ENCODE assay signal across 17 cellular contexts in genomic region chr21:31360717-31361116, GRCh38. TPM values are rescaled to one million over a fixed set of nuclear protein-coding genes. Genes with fewer than 3 reads are reported as not detected.
DNase-seq lines count a peak whose midpoint lies in the region; ATAC-seq and TF ChIP-seq lines count a peak whose summit lies in the region.
"Had no signal": no experiment of that assay in that cellular context is flagged by ENCODE, and none has a peak within 500 bp of the region (broad histone marks: within the 10 kb centered on the region; RNA-seq: fewer than 3 reads in every experiment).

No MANE protein-coding gene starts in this region.

- in situ Hi-C loops in gastrocnemius medialis (cut with MboI; ENCODE audit: low sequenced_read_pairs in 4 of 4): no loop called here

- DNase-seq in activated naive CD4-positive, alpha-beta T cell treated with anti-CD3 and anti-CD28 coated beads, Interleukin-2, amount 50 U/mL, for 72 hours (ENCODE audit: low spot score in 2 of 2): no peak
- DNase-seq in activated naive CD4-positive, alpha-beta T cell treated with anti-CD3 and anti-CD28 coated beads, Interleukin-2, amount 10 ng/mL, durations not matched to agents 7 days and 5 days: no peak
- DNase-seq in epithelial cell of esophagus (ENCODE audit: low read depth) (peak; percentile 57), foreskin keratinocyte (no peak), gastrocnemius medialis (no peak), NCI-H2081 (lab: John Stamatoyannopoulos, UW) (no peak)
- DNase-seq: C1 segment of cervical spinal cord; Calu3; CD4-positive, alpha-beta memory T cell; COR-L47; DMS53; DMS79 treated with DMSO at 0.1 percent for 48 hours; GF-D8; GOT3; H7; HCEC 1CT had no signal

- peaks cover 4% of the 10 kb centered on the region for H3K27me3 Mint-ChIP-seq in activated naive CD4-positive, alpha-beta T cell treated with anti-CD3 and anti-CD28 coated beads, Interleukin-2, amount 10 ng/mL, durations not matched to agents 7 days and 5 days
- no peaks in the 10 kb centered on the region for H3K27me3 Mint-ChIP-seq in activated T-helper 17 cell treated with anti-CD3 and anti-CD28 coated beads, Interleukin-2, amount 50 U/mL, for 72 hours
- H3K27me3 Mint-ChIP-seq: CD4-positive, alpha-beta memory T cell had no signal

- ATAC-seq in activated naive CD4-positive, alpha-beta T cell treated with anti-CD3 and anti-CD28 coated beads, Interleukin-2, amount 50 U/mL, for 72 hours: peak; percentile 36 to 73
- peak; percentile 77 for ATAC-seq in activated T-helper 17 cell treated with anti-CD3 and anti-CD28 coated beads, Interleukin-2, amount 50 U/mL, for 72 hours (replicated peaks)
- peak; percentile 24 for ATAC-seq in foreskin keratinocyte
- ATAC-seq in gastrocnemius medialis: no peak

- intact Hi-C loops in gastrocnemius medialis (cut with DNase I; ENCODE audit: low total_unique reads): no loop called here

- peaks cover 0 to 8% of the 10 kb centered on the region in 2 donors for H3K36me3 Mint-ChIP-seq in activated naive CD4-positive, alpha-beta T cell treated with anti-CD3 and anti-CD28 coated beads, Interleukin-2, amount 50 U/mL, for 72 hours
- H3K36me3 Mint-ChIP-seq in activated naive CD4-positive, alpha-beta T cell treated with anti-CD3 and anti-CD28 coated beads, Interleukin-2, amount 10 ng/mL, durations not matched to agents 7 days and 5 days: peaks cover 28% of the 10 kb centered on the region
- H3K36me3 Mint-ChIP-seq in activated T-helper 17 cell treated with anti-CD3 and anti-CD28 coated beads, Interleukin-2, amount 50 U/mL, for 72 hours (ENCODE audit: low read depth): no peaks in the 10 kb centered on the region
- H3K36me3 Mint-ChIP-seq: CD4-positive, alpha-beta memory T cell had no signal

- H3K27ac ChIP-seq in foreskin keratinocyte (no peak overlapping the region), gastrocnemius medialis (no peak overlapping the region)

- H3K4me3 Mint-ChIP-seq in activated naive CD4-positive, alpha-beta T cell treated with anti-CD3 and anti-CD28 coated beads, Interleukin-2, amount 10 ng/mL, durations not matched to agents 7 days and 5 days: no peak overlapping the region
- no peak overlapping the region for H3K4me3 Mint-ChIP-seq in activated T-helper 17 cell treated with anti-CD3 and anti-CD28 coated beads, Interleukin-2, amount 50 U/mL, for 72 hours
- H3K4me3 Mint-ChIP-seq: CD4-positive, alpha-beta memory T cell had no signal

- no peaks in the 10 kb centered on the region for H3K9me3 Mint-ChIP-seq in activated naive CD4-positive, alpha-beta T cell treated with anti-CD3 and anti-CD28 coated beads, Interleukin-2, amount 50 U/mL, for 72 hours
- H3K9me3 Mint-ChIP-seq in activated naive CD4-positive, alpha-beta T cell treated with anti-CD3 and anti-CD28 coated beads, Interleukin-2, amount 10 ng/mL, durations not matched to agents 7 days and 5 days: peaks cover 17% of the 10 kb centered on the region
- H3K9me3 Mint-ChIP-seq in activated T-helper 17 cell treated with anti-CD3 and anti-CD28 coated beads, Interleukin-2, amount 50 U/mL, for 72 hours: peaks cover 4% of the 10 kb centered on the region

- no peak overlapping the region for H3K27ac Mint-ChIP-seq in activated naive CD4-positive, alpha-beta T cell treated with anti-CD3 and anti-CD28 coated beads, Interleukin-2, amount 50 U/mL, for 72 hours
- H3K27ac Mint-ChIP-seq in activated naive CD4-positive, alpha-beta T cell treated with anti-CD3 and anti-CD28 coated beads, Interleukin-2, amount 10 ng/mL, durations not matched to agents 7 days and 5 days: no peak overlapping the region
- no peak overlapping the region for H3K27ac Mint-ChIP-seq in activated T-helper 17 cell treated with anti-CD3 and anti-CD28 coated beads, Interleukin-2, amount 50 U/mL, for 72 hours
- H3K27ac Mint-ChIP-seq: CD4-positive, alpha-beta memory T cell had no signal

- TF ChIP-seq CTCF in epithelial cell of esophagus (IDR thresholded peaks at IDR 0.05; ENCODE audit: insufficient read depth, low read depth, low read length, missing control alignments): no peak
- no peak for TF ChIP-seq CTCF in foreskin keratinocyte (conservative IDR thresholded peaks at IDR 0.05)
- no peak for TF ChIP-seq CTCF in gastrocnemius medialis (IDR thresholded peaks at IDR 0.05 in 4 of 5, conservative IDR thresholded peaks at IDR 0.05 in 1 of 5)

- H3K4me1 Mint-ChIP-seq in activated naive CD4-positive, alpha-beta T cell treated with anti-CD3 and anti-CD28 coated beads, Interleukin-2, amount 10 ng/mL, durations not matched to agents 7 days and 5 days: peaks cover 56% of the 10 kb centered on the region
- H3K4me1 Mint-ChIP-seq in activated T-helper 17 cell treated with anti-CD3 and anti-CD28 coated beads, Interleukin-2, amount 50 U/mL, for 72 hours: peaks cover 20% of the 10 kb centered on the region

- no peaks in the 10 kb centered on the region for H3K9me3 ChIP-seq in gastrocnemius medialis

- peaks cover 5% of the 10 kb centered on the region for H3K4me1 ChIP-seq in foreskin keratinocyte
- H3K4me1 ChIP-seq in gastrocnemius medialis: no peaks in the 10 kb centered on the region

- H3K36me3 ChIP-seq in gastrocnemius medialis: no peaks in the 10 kb centered on the region

- H3K27me3 ChIP-seq in foreskin keratinocyte (no peaks in the 10 kb centered on the region), gastrocnemius medialis (no peaks in the 10 kb centered on the region)

- CTCF ChIA-PET in activated naive CD4-positive, alpha-beta T cell treated with anti-CD3 and anti-CD28 coated beads, Interleukin-2, amount 10 ng/mL, durations not matched to agents 7 days and 5 days (lab: Charles Lee): no interaction called here

- no peak for TF ChIP-seq POLR2A in gastrocnemius medialis (IDR thresholded peaks at IDR 0.05)

- no peak overlapping the region for H3K4me3 ChIP-seq in epithelial cell of esophagus (ENCODE audit: low read length)
- no peak overlapping the region for H3K4me3 ChIP-seq in gastrocnemius medialis

RNA-seq across cellular contexts. Expression of gene TIAM1, which starts 16.7 kb away (rescaled TPM):
- 10 to 100 TPM; 43.7 to 70.6 TPM for total RNA-seq in activated naive CD4-positive, alpha-beta T cell treated with anti-CD3 and anti-CD28 coated beads, Interleukin-2, amount 50 U/mL, for 72 hours
- 10 to 100 TPM; 23.4 to 63.4 TPM for total RNA-seq in activated T-helper 17 cell treated with anti-CD3 and anti-CD28 coated beads, Interleukin-2, amount 50 U/mL, for 72 hours
- 13.1 and 14.6 TPM in 2 replicates for total RNA-seq in foreskin keratinocyte
- polyA plus RNA-seq in foreskin keratinocyte: 3.6 and 4.6 TPM in 2 replicates
- total RNA-seq in gastrocnemius medialis: 1 to 10 TPM in 2 of 4 donors, under 1 TPM in 2; 0.66 to 3.5 (median 1.0) TPM

Comparison
In these comparisons a context has a peak if more than half of its experiments do, and no peak if none do; other contexts are left out.
1. ATAC-seq: peak in activated naive CD4-positive, alpha-beta T cell treated with anti-CD3 and anti-CD28 coated beads, Interleukin-2, amount 50 U/mL, for 72 hours (2 of 2), activated T-helper 17 cell treated with anti-CD3 and anti-CD28 coated beads, Interleukin-2, amount 50 U/mL, for 72 hours (single experiment) and foreskin keratinocyte (single experiment); none in gastrocnemius medialis (0 of 2).